13 cellular contexts compared by ENCODE assay signal in the genomic region with DNA sequence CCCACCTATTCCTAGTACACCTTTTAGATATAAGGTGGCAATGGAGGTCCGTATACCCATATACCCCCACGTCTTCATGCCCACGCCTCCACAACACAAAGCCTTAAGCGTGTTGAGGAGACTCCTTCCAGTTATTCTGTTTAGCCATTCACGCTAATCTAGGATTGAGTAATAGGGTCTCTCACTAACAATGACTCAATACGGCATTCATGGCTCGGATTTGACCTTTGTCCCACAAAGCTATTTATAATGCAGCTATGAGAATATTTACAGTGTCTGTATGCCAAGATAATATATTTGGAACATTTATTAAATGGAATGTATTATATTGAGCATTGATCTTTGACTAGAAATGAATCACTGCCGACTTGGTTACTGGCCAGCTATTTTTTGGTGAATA.
"Had no signal": no experiment of that assay in that cellular context is flagged by ENCODE, and none has a peak within 500 bp of the region (broad histone marks: within the 10 kb centered on the region; RNA-seq: fewer than 3 reads in every experiment).

No MANE protein-coding gene starts in this region.

- H3K4me3 Mint-ChIP-seq: activated CD4-positive, alpha-beta memory T cell treated with anti-CD3 and anti-CD28 coated beads, Interleukin-2, amount 10 ng/mL, durations not matched to agents 7 days and 5 days; activated naive CD8-positive, alpha-beta T cell treated with anti-CD3 and anti-CD28 coated beads for 36 hours; activated T-cell treated with anti-CD3 and anti-CD28 coated beads, Interleukin-2, amount 50 U/mL, for 72 hours had no signal

- H3K4me1 ChIP-seq: esophagus squamous epithelium, left lung had no signal

- H3K27ac Mint-ChIP-seq: activated CD4-positive, alpha-beta memory T cell treated with anti-CD3 and anti-CD28 coated beads, Interleukin-2, amount 10 ng/mL, durations not matched to agents 7 days and 5 days; activated naive CD8-positive, alpha-beta T cell treated with anti-CD3 and anti-CD28 coated beads for 36 hours; activated T-cell treated with anti-CD3 and anti-CD28 coated beads, Interleukin-2, amount 50 U/mL, for 72 hours had no signal

- DNase-seq: activated CD4-positive, alpha-beta memory T cell treated with anti-CD3 and anti-CD28 coated beads, Interleukin-2, amount 10 ng/mL, durations not matched to agents 7 days and 5 days; activated gamma-delta T cell treated with Interleukin-2 at 50 U/mL for 16 hours; activated naive CD8-positive, alpha-beta T cell treated with anti-CD3 and anti-CD28 coated beads for 36 hours; activated T-cell treated with anti-CD3 and anti-CD28 coated beads, Interleukin-2, amount 50 U/mL, for 72 hours; esophagus squamous epithelium; foreskin fibroblast; islet precursor cell; left lung; mesenchymal stem cell; SW 1271 had no signal

- H3K36me3 ChIP-seq: cardiac muscle cell, esophagus squamous epithelium, left lung, tibial nerve had no signal

- H3K27me3 ChIP-seq: cardiac muscle cell, esophagus squamous epithelium, left lung, tibial nerve had no signal

- H3K4me3 ChIP-seq: cardiac muscle cell, esophagus squamous epithelium, left lung, skin epidermis, tibial nerve had no signal

- H3K4me1 Mint-ChIP-seq: activated CD4-positive, alpha-beta memory T cell treated with anti-CD3 and anti-CD28 coated beads, Interleukin-2, amount 10 ng/mL, durations not matched to agents 7 days and 5 days; activated naive CD8-positive, alpha-beta T cell treated with anti-CD3 and anti-CD28 coated beads for 36 hours had no signal

- H3K27ac ChIP-seq: cardiac muscle cell, esophagus squamous epithelium, left lung, skin epidermis, tibial nerve had no signal

- H3K9me3 Mint-ChIP-seq: activated CD4-positive, alpha-beta memory T cell treated with anti-CD3 and anti-CD28 coated beads, Interleukin-2, amount 10 ng/mL, durations not matched to agents 7 days and 5 days; activated naive CD8-positive, alpha-beta T cell treated with anti-CD3 and anti-CD28 coated beads for 36 hours; activated T-cell treated with anti-CD3 and anti-CD28 coated beads, Interleukin-2, amount 50 U/mL, for 72 hours had no signal

- ATAC-seq: activated T-cell treated with anti-CD3 and anti-CD28 coated beads, Interleukin-2, amount 50 U/mL, for 72 hours; left lung had no signal

- H3K36me3 Mint-ChIP-seq: activated naive CD8-positive, alpha-beta T cell treated with anti-CD3 and anti-CD28 coated beads for 36 hours had no signal

- H3K27me3 Mint-ChIP-seq: activated CD4-positive, alpha-beta memory T cell treated with anti-CD3 and anti-CD28 coated beads, Interleukin-2, amount 10 ng/mL, durations not matched to agents 7 days and 5 days; activated naive CD8-positive, alpha-beta T cell treated with anti-CD3 and anti-CD28 coated beads for 36 hours had no signal

- H3K9me3 ChIP-seq: esophagus squamous epithelium, left lung, tibial nerve had no signal
